In the genomic region with DNA sequence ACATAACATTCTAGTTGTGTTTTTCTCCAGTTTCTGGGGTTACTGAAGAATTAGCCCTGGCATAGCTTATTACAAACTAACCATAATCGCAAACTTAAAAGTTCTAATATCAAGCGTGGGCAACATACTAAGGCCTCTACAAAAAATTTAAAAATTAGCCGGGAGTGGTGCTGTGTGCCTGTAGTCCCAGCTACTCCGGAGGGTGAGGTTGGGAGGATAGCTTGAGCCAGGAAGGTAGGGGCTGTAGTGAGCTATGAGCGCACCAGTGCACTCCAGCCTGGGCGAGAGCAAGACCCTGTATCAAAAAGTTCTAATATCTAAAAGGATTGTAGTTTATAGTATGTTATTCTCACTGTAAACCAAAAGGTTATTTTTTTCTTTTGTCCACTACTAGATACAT, we compare ENCODE assay signal across 8 cellular contexts. TPM values are rescaled to one million over a fixed set of nuclear protein-coding genes. Genes with fewer than 3 reads are reported as not detected.
DNase-seq lines count a peak whose midpoint lies in the region; ATAC-seq and TF ChIP-seq lines count a peak whose summit lies in the region.

No MANE protein-coding gene starts in this region.

- no peaks in the 10 kb centered on the region for H3K9me3 ChIP-seq in cardiac muscle cell (ENCODE audit: low read depth)
- no peaks in the 10 kb centered on the region for H3K9me3 ChIP-seq in heart right ventricle
- H3K9me3 ChIP-seq in T-helper 17 cell (ENCODE audit: control insufficient read depth, low read length, poor library complexity, severe bottlenecking): no peaks in the 10 kb centered on the region
- H3K9me3 ChIP-seq in iPS-18c (ENCODE audit: control insufficient read depth, insufficient read depth, low read length): no peaks in the 10 kb centered on the region

- 77 to 79% methylated on average over 6 of the region's 6 CpGs for WGBS in heart right ventricle, 2 donors

- no peak for ATAC-seq in heart right ventricle
- ATAC-seq in T-helper 17 cell: no peak

- H3K36me3 ChIP-seq in cardiac muscle cell (no peaks in the 10 kb centered on the region), heart right ventricle (no peaks in the 10 kb centered on the region)

- H3K4me3 ChIP-seq in cardiac muscle cell (peak overlapping the region; percentile 88), heart right ventricle (peak overlapping the region in 2 of 10 donors; percentile 84), iPS-18c (ENCODE audit: insufficient read depth, low read depth, low read length) (peak overlapping the region; percentile 90; the same call in 1 of the 2 replicates)

- TF ChIP-seq CTCF in cardiac muscle cell (IDR thresholded peaks at IDR 0.05; ENCODE audit: low read depth, low read length) (no peak), heart right ventricle (IDR thresholded peaks at IDR 0.05) (no peak), type B pancreatic cell (conservative IDR thresholded peaks at IDR 0.05) (no peak)

- H3K4me1 ChIP-seq in cardiac muscle cell (ENCODE audit: low read depth) (peaks cover 3% of the 10 kb centered on the region), heart right ventricle (peaks cover 0 to 39% (median 11%) of the 10 kb centered on the region in 9 donors)

- H3K27ac ChIP-seq in cardiac muscle cell: no peak overlapping the region
- no peak overlapping the region for H3K27ac ChIP-seq in heart right ventricle

- H3K4me1 Mint-ChIP-seq in T-helper 17 cell (peaks cover 13% of the 10 kb centered on the region), type B pancreatic cell (ENCODE audit: unreplicated experiment) (peaks cover 17% of the 10 kb centered on the region)

- H3K9me3 Mint-ChIP-seq in type B pancreatic cell: no peaks in the 10 kb centered on the region

- H3K27me3 ChIP-seq in cardiac muscle cell (no peaks in the 10 kb centered on the region), heart right ventricle (no peaks in the 10 kb centered on the region)

- no peak for DNase-seq in cardiac muscle cell (ENCODE audit: low read depth in 1 of 2, low spot score in 1 of 2)
- DNase-seq in heart right ventricle: no peak
- no peak for DNase-seq in T-helper 17 cell
- no peak for DNase-seq in type B pancreatic cell (ENCODE audit: extremely low spot score, unreplicated experiment)
- DNase-seq in NCI-H1105 treated with DMSO at 0.1 percent for 48 hours (lab: John Stamatoyannopoulos, UW): no peak
- no peak for DNase-seq in DMS 273 (lab: John Stamatoyannopoulos, UW; ENCODE audit: unreplicated experiment)
- DNase-seq in mucosa of gallbladder (ENCODE audit: low spot score): no peak

- no peak overlapping the region for H3K27ac Mint-ChIP-seq in T-helper 17 cell
- peak overlapping the region; percentile 97 for H3K27ac Mint-ChIP-seq in type B pancreatic cell

- H3K4me3 Mint-ChIP-seq in T-helper 17 cell (peak overlapping the region; percentile 98), type B pancreatic cell (peak overlapping the region; percentile 99)

- intact Hi-C loops in heart right ventricle (cut with DNase I): loop anchor here in 2 of 10 donors (5.0 kb wide), 3 partner anchors 49 to 429 kb away; partner anchors contain the start of gene INO80 (in 1 of the 2)

- H3K27me3 Mint-ChIP-seq in T-helper 17 cell (no peaks in the 10 kb centered on the region), type B pancreatic cell (no peaks in the 10 kb centered on the region)

- H3K36me3 Mint-ChIP-seq in T-helper 17 cell (ENCODE audit: low read depth) (peaks cover 2% of the 10 kb centered on the region), type B pancreatic cell (peaks cover 9% of the 10 kb centered on the region)

RNA-seq across cellular contexts. Expression of gene OIP5, which starts 1.1 kb away (rescaled TPM):
- 8.0 and 19.8 TPM in 2 replicates for total RNA-seq in cardiac muscle cell
- 8.4 and 30.2 TPM in 2 replicates for polyA plus RNA-seq in cardiac muscle cell
- total RNA-seq in heart right ventricle: 1 to 10 TPM in 1 of 10 donors, under 1 TPM in 4, not detected in 5; 0.18 to 1.0 (median 0.23) TPM
- polyA plus RNA-seq in heart right ventricle: under 1 TPM in 1 of 2 donors, not detected in 1; 0.33 TPM
- 1 to 10 TPM in 1 of 2 donors, not detected in 1; 1.2 TPM for total RNA-seq in T-helper 17 cell
- 7.3 and 15.8 TPM in 2 replicates for total RNA-seq in type B pancreatic cell (ENCODE audit: low replicate concordance)
- total RNA-seq in mucosa of gallbladder: 1.8 TPM

RNA-seq across cellular contexts. Expression of gene NUSAP1, which starts 1.4 kb away (rescaled TPM):
- total RNA-seq in cardiac muscle cell (37.1 and 198 TPM in 2 replicates), heart right ventricle (10 to 100 TPM in 1 of 10 donors, 1 to 10 TPM in 6, under 1 TPM in 3; 0.81 to 16.6 (median 1.6) TPM), T-helper 17 cell (10 to 100 TPM in 1 of 2 donors, 1 to 10 TPM in 1; 7.8 to 16.3 TPM), type B pancreatic cell (ENCODE audit: low replicate concordance) (38.8 and 113 TPM in 2 replicates), mucosa of gallbladder (9.1 TPM)
- polyA plus RNA-seq in cardiac muscle cell (28.5 and 173 TPM in 2 replicates), heart right ventricle (under 1 TPM; 0.66 to 0.74 TPM)
